ENCODE assay signal across 8 cellular contexts in genomic region chr16:30368792-30369090, GRCh38. TPM values are rescaled to one million over a fixed set of nuclear protein-coding genes. Genes with fewer than 3 reads are reported as not detected.
A peak's percentile ranks its signal among the peaks of the same experiment; 100 is the strongest.
DNase-seq lines count a peak whose midpoint lies in the region; ATAC-seq and TF ChIP-seq lines count a peak whose summit lies in the region.

No MANE protein-coding gene starts in this region.

- peak overlapping the region in 3 of 4 donors; percentile 86 to 97 (median 93) for H3K27ac ChIP-seq in gastroesophageal sphincter

- peaks cover 0 to 58% (median 21%) of the 10 kb centered on the region in 3 donors for H3K4me1 ChIP-seq in gastroesophageal sphincter
- peaks cover 29% of the 10 kb centered on the region for H3K4me1 ChIP-seq in skeletal muscle satellite cell (ENCODE audit: control insufficient read depth, insufficient read depth, low read length)

- no peaks in the 10 kb centered on the region for H3K27me3 ChIP-seq in H7 (ENCODE audit: control insufficient read depth, insufficient read depth, low read length)
- no peaks in the 10 kb centered on the region for H3K27me3 ChIP-seq in gastroesophageal sphincter
- no peaks in the 10 kb centered on the region for H3K27me3 ChIP-seq in skeletal muscle satellite cell (ENCODE audit: control insufficient read depth, insufficient read depth, low read length)

- TF ChIP-seq EP300 in gastroesophageal sphincter (IDR thresholded peaks at IDR 0.05) = no peak

- H3K4me3 ChIP-seq in H7 (ENCODE audit: insufficient read depth, low read depth, low read length) (peak overlapping the region; percentile 62), WI38 (ENCODE audit: low read depth, low read length) (peak overlapping the region; percentile 88), gastroesophageal sphincter (peak overlapping the region; percentile 92 to 97), skeletal muscle satellite cell (ENCODE audit: low read length) (peak overlapping the region; percentile 71)

- ATAC-seq in gastroesophageal sphincter = no peak
- ATAC-seq in GM19463 (IDR thresholded peaks at IDR 0.05; ENCODE audit: unreplicated experiment) = no peak

- no peak for TF ChIP-seq CTCF in WI38 (IDR thresholded peaks at IDR 0.05; ENCODE audit: low read depth, low read length)
- TF ChIP-seq CTCF in gastroesophageal sphincter (IDR thresholded peaks at IDR 0.05) = no peak

- peak overlapping the region; percentile 86 for H3K4me2 ChIP-seq in skeletal muscle satellite cell (ENCODE audit: low read length)

- WGBS in gastroesophageal sphincter (ENCODE audit: low coverage in 1 of 2), 2 donors = 0% methylated on average over 1 of the region's 4 CpGs

- no peak for TF ChIP-seq POLR2A in gastroesophageal sphincter (IDR thresholded peaks at IDR 0.05)

- H3K9me3 ChIP-seq in gastroesophageal sphincter = no peaks in the 10 kb centered on the region
- no peaks in the 10 kb centered on the region for H3K9me3 ChIP-seq in skeletal muscle satellite cell (replicated peaks; ENCODE audit: low read length)

- peak overlapping the region; percentile 71 for H3K9ac ChIP-seq in skeletal muscle satellite cell (ENCODE audit: low read depth, low read length)

- peaks cover 1% of the 10 kb centered on the region for H3K36me3 ChIP-seq in H7 (replicated peaks; ENCODE audit: control insufficient read depth, insufficient read depth, low read length)
- peaks cover 0 to 27% of the 10 kb centered on the region in 2 donors for H3K36me3 ChIP-seq in gastroesophageal sphincter
- H3K36me3 ChIP-seq in skeletal muscle satellite cell (ENCODE audit: insufficient read depth, low read length) = peaks cover 16% of the 10 kb centered on the region

- DNase-seq in H7 = no peak
- no peak for DNase-seq in NCI-H2029 (lab: John Stamatoyannopoulos, UW)
- DNase-seq in NCI-H1930 (lab: John Stamatoyannopoulos, UW) = no peak
- DNase-seq in stimulated activated CD4-positive, alpha-beta T cell treated with anti-CD3 and anti-CD28 coated beads, Interleukin-4, amount 100 ng/mL, for 1 hour = no peak

RNA-seq across cellular contexts. Expression of gene TBC1D10B, which starts 1.6 kb away (rescaled TPM):
- total RNA-seq in H7 (2014; rRNA removed; shearing (Covaris generic)) = 35.8 and 38.4 TPM in 2 replicates
- 10 to 100 TPM; 17.1 to 40.9 (median 20.4) TPM for total RNA-seq in gastroesophageal sphincter
- total RNA-seq in skeletal muscle satellite cell (2012; rRNA removed) = 37.8 and 50.5 TPM in 2 replicates

RNA-seq across cellular contexts. Expression of gene MYL11, which starts 5.9 kb away (rescaled TPM):
- 3.4 TPM in 1 of 2 replicates, not detected in the other for total RNA-seq in H7 (2014; rRNA removed; shearing (Covaris generic))
- total RNA-seq in gastroesophageal sphincter = not detected
- 0.51 and 137 TPM in 2 replicates for total RNA-seq in skeletal muscle satellite cell (2012; rRNA removed)

RNA-seq across cellular contexts. Expression of gene SEPTIN1, which starts 13.6 kb away (rescaled TPM):
- total RNA-seq in H7 (2014; rRNA removed; shearing (Covaris generic)) = 0.18 and 0.80 TPM in 2 replicates
- total RNA-seq in gastroesophageal sphincter = 1 to 10 TPM in 2 of 4 donors, under 1 TPM in 2; 0.59 to 2.2 (median 1.2) TPM
- not detected in 2 replicates for total RNA-seq in skeletal muscle satellite cell (2012; rRNA removed)

RNA-seq across cellular contexts. Expression of gene CD2BP2, which starts 13.6 kb away (rescaled TPM):
- 44.2 and 45.2 TPM in 2 replicates for total RNA-seq in H7 (2014; rRNA removed; shearing (Covaris generic))
- total RNA-seq in gastroesophageal sphincter = 10 to 100 TPM; 43.1 to 68.1 (median 54.3) TPM
- total RNA-seq in skeletal muscle satellite cell (2012; rRNA removed) = 19.9 and 24.8 TPM in 2 replicates

RNA-seq across cellular contexts. Expression of gene ZNF48, which starts 26.5 kb away (rescaled TPM):
- 38.8 and 46.3 TPM in 2 replicates for total RNA-seq in H7 (2014; rRNA removed; shearing (Covaris generic))
- total RNA-seq in gastroesophageal sphincter = 10 to 100 TPM in 3 of 4 donors, 1 to 10 TPM in 1; 7.9 to 17.5 (median 12.2) TPM
- 4.6 and 7.0 TPM in 2 replicates for total RNA-seq in skeletal muscle satellite cell (2012; rRNA removed)
